In the genomic region with DNA sequence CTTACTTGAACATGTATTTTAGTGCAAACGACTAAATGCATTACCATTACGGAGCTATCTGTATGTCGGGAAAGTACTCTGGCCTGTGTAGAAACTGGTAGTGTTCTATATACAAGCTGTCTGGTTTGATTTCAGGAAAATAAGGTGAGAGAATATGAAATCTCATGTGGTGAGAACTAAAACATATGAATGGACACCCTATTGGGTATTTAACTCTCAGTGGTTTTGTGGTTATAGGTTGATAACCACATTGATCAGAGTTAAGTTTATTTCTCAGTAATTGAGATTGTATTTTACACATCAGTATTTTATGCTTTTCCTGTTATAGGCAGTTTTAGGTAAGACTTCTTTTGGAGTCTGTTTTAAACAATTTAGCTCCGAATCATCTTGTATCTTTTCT, we compare ENCODE assay signal across 21 cellular contexts. TPM values are rescaled to one million over a fixed set of nuclear protein-coding genes. Genes with fewer than 3 reads are reported as not detected.
A peak's percentile ranks its signal among the peaks of the same experiment; 100 is the strongest.
DNase-seq lines count a peak whose midpoint lies in the region; ATAC-seq and TF ChIP-seq lines count a peak whose summit lies in the region.
"Had no signal": no experiment of that assay in that cellular context is flagged by ENCODE, and none has a peak within 500 bp of the region (broad histone marks: within the 10 kb centered on the region; RNA-seq: fewer than 3 reads in every experiment).

No MANE protein-coding gene starts in this region.

- no peaks in the 10 kb centered on the region for H3K27me3 ChIP-seq in gastrocnemius medialis
- H3K27me3 ChIP-seq in hepatocyte: no peaks in the 10 kb centered on the region
- H3K27me3 ChIP-seq: dorsolateral prefrontal cortex, heart left ventricle had no signal

- in situ Hi-C loops in gastrocnemius medialis (cut with MboI; ENCODE audit: low sequenced_read_pairs in 4 of 4): no loop called here

- H3K79me2 ChIP-seq in hepatocyte: no peaks in the 10 kb centered on the region

- H3K36me3 ChIP-seq in gastrocnemius medialis (no peaks in the 10 kb centered on the region), hepatocyte (replicated peaks; ENCODE audit: insufficient read depth, low read depth) (no peaks in the 10 kb centered on the region)
- H3K36me3 ChIP-seq: heart left ventricle, thoracic aorta had no signal

- peaks cover 75 to 77% of the 10 kb centered on the region in 2 donors for H3K4me1 ChIP-seq in gastrocnemius medialis
- H3K4me1 ChIP-seq in hepatocyte (ENCODE audit: insufficient read depth): no peaks in the 10 kb centered on the region

- no peak for TF ChIP-seq POLR2A in gastrocnemius medialis (IDR thresholded peaks at IDR 0.05)

- TF ChIP-seq CTCF in gastrocnemius medialis (IDR thresholded peaks at IDR 0.05 in 4 of 5, conservative IDR thresholded peaks at IDR 0.05 in 1 of 5) (no peak), hepatocyte (IDR thresholded peaks at IDR 0.05; ENCODE audit: poor library complexity) (no peak)

- H3K27ac ChIP-seq in gastrocnemius medialis (peak overlapping the region in 3 of 4 donors; percentile 4 to 75 (median 65)), hepatocyte (no peak overlapping the region)
- H3K27ac ChIP-seq: dorsolateral prefrontal cortex, heart left ventricle, thoracic aorta had no signal

- H3K9me3 ChIP-seq in gastrocnemius medialis: no peaks in the 10 kb centered on the region
- no peaks in the 10 kb centered on the region for H3K9me3 ChIP-seq in hepatocyte (ENCODE audit: low read depth)
- H3K9me3 ChIP-seq: heart left ventricle, SK-N-SH, thoracic aorta had no signal

- H3K4me2 ChIP-seq in hepatocyte: no peak overlapping the region
- H3K4me2 ChIP-seq: SK-N-SH had no signal

- H2AFZ ChIP-seq in hepatocyte: no peak overlapping the region

- ATAC-seq in GM18861 (IDR thresholded peaks at IDR 0.05; ENCODE audit: unreplicated experiment) (peak; percentile 45), GM19468 (IDR thresholded peaks at IDR 0.05; ENCODE audit: extremely low read depth, unreplicated experiment) (peak; percentile 84), HG02938 (IDR thresholded peaks at IDR 0.05; ENCODE audit: unreplicated experiment) (peak; percentile 56), gastrocnemius medialis (no peak), SK-N-SH treated with all-trans-retinoic acid at 6 μM for 48 hours (no peak), left lobe of liver (no peak)
- ATAC-seq: heart left ventricle, left colon had no signal

- no peak for DNase-seq in gastrocnemius medialis
- no peak for DNase-seq in left lobe of liver (ENCODE audit: low spot score)
- no peak for DNase-seq in hepatocyte (ENCODE audit: low spot score)
- DNase-seq: activated CD4-positive, alpha-beta T cell treated with anti-CD3 and anti-CD28 coated beads for 48 hours; CD4-positive, alpha-beta T cell; dorsolateral prefrontal cortex; GDM1; heart left ventricle; left colon; mesendoderm; NCI-H1092; NCI-H187 treated with DMSO at 0.1 percent for 48 hours; SK-N-SH; stimulated activated CD4-positive, alpha-beta T cell treated with anti-CD3 and anti-CD28 coated beads, Interleukin-4, amount 100 ng/mL, for 1 hour; stimulated activated naive CD4-positive, alpha-beta T cell treated with Interleukin-2 at 50 U/mL for 16 hours had no signal

- H3K9me2 ChIP-seq in hepatocyte (replicated peaks; ENCODE audit: insufficient read depth): no peaks in the 10 kb centered on the region
- H3K9me2 ChIP-seq: SK-N-SH had no signal

- WGBS in hepatocyte (ENCODE audit: low lambda C conversion rate, missing lambda C conversion rate): 93% methylated on average over 4 of the region's 4 CpGs

- H3K4me3 ChIP-seq in gastrocnemius medialis (no peak overlapping the region), hepatocyte (no peak overlapping the region)
- H3K4me3 ChIP-seq: dorsolateral prefrontal cortex, heart left ventricle, thoracic aorta had no signal

- H4K20me1 ChIP-seq in hepatocyte (ENCODE audit: insufficient read depth, poor library complexity, severe bottlenecking): no peaks in the 10 kb centered on the region

- intact Hi-C loops in gastrocnemius medialis (cut with DNase I; ENCODE audit: low total_unique reads): no loop called here

TF ChIP-seq in SK-N-SH treated with all-trans-retinoic acid at 6 μM for 48 hours, 23 proteins besides CTCF, POLR2A, EP300 and RAD21:
- TF ChIP-seq TCF4 (CRISPR knock-in tag; IDR thresholded peaks at IDR 0.05; ENCODE audit: borderline replicate concordance) (no peak), BACH2 (CRISPR knock-in tag; IDR thresholded peaks at IDR 0.05; ENCODE audit: borderline replicate concordance) (no peak), TOX (CRISPR knock-in tag; IDR thresholded peaks at IDR 0.05; ENCODE audit: borderline replicate concordance) (no peak)
- TF ChIP-seq, protein P1, sequence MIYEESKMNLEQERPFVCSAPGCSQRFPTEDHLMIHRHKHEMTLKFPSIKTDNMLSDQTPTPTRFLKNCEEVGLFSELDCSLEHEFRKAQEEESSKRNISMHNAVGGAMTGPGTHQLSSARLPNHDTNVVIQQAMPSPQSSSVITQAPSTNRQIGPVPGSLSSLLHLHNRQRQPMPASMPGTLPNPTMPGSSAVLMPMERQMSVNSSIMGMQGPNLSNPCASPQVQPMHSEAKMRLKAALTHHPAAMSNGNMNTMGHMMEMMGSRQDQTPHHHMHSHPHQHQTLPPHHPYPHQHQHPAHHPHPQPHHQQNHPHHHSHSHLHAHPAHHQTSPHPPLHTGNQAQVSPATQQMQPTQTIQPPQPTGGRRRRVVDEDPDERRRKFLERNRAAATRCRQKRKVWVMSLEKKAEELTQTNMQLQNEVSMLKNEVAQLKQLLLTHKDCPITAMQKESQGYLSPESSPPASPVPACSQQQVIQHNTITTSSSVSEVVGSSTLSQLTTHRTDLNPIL (CRISPR knock-in tag; IDR thresholded peaks at IDR 0.05; ENCODE audit: low read depth): no peak
- TF ChIP-seq, protein P2, sequence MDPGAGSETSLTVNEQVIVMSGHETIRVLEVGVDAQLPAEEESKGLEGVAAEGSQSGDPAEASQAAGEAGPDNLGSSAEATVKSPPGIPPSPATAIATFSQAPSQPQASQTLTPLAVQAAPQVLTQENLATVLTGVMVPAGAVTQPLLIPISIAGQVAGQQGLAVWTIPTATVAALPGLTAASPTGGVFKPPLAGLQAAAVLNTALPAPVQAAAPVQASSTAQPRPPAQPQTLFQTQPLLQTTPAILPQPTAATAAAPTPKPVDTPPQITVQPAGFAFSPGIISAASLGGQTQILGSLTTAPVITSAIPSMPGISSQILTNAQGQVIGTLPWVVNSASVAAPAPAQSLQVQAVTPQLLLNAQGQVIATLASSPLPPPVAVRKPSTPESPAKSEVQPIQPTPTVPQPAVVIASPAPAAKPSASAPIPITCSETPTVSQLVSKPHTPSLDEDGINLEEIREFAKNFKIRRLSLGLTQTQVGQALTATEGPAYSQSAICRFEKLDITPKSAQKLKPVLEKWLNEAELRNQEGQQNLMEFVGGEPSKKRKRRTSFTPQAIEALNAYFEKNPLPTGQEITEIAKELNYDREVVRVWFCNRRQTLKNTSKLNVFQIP (CRISPR knock-in tag; IDR thresholded peaks at IDR 0.05; ENCODE audit: borderline replicate concordance, low read depth): no peak
TF ChIP-seq in SK-N-SH treated with all-trans-retinoic acid at 6 μM for 48 hours: peak in this region for 0.

RNA-seq across cellular contexts. Expression of a gene that starts 10.4 kb away (rescaled TPM):
- total RNA-seq in gastrocnemius medialis (10 to 100 TPM; 18.8 to 71.2 (median 35.4) TPM), left lobe of liver (2.0 TPM), hepatocyte (7.3 and 8.0 TPM in 2 replicates)
- 1.2 and 2.6 TPM in 2 replicates for polyA plus RNA-seq in hepatocyte
- total RNA-seq: activated T-helper 1 cell treated with anti-CD3 and anti-CD28 coated beads, Interleukin-12 subunit alpha, Interleukin-12 subunit beta, Interleukin-2, Interleukin-4 antibody, amounts not matched to agents 30 ng/mL and 10 ng/mL and 1 ng/mL, durations not matched to agents 14 hours and 24 hours and 36 hours; CD4-positive, alpha-beta T cell had no signal

Comparison
In these comparisons a context has a peak if more than half of its experiments do, and no peak if none do; other contexts are left out.
1. ATAC-seq: peak in GM18861 (single experiment), GM19468 (single experiment) and HG02938 (single experiment); none in gastrocnemius medialis (0 of 2), SK-N-SH treated with all-trans-retinoic acid at 6 μM for 48 hours (single experiment) and left lobe of liver (single experiment).